In the genomic region with DNA sequence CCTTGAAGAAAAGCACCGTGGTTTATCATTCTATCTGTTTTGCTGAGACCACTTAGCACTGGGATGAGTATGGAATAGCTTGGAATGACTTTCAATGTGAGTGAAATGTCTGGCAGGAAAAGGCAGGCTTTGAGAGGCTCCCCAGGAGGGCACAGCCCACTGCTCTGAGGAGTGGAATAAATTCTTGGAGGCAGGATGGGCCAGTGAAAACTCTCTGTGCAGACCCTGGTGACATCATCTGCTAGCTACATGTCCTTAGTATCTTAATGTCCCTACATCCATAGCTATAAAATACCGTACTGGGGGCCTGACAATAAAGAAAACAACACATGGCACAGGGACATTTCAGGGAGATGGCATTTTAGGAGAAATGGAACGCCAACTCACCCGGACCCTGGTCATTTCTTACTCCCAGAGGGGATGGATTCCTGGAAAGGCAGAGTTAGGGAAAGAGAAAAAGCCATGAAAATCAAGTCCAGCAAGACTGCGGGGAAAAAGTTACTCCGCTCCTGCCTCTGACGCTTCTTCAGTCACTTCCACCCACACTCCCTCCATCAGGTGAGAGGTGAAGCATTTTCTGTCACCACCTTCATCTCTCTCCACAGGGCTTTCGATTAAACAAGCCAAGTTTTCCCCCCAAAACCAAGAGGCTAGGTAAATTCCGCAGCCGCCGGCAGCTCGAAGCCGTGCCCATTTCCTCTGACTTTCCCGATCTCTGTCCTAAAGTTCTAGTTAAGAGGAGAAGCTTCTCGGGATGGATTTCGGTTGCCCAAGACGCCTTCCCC, we compare ENCODE assay signal across 10 cellular contexts. TPM values are rescaled to one million over a fixed set of nuclear protein-coding genes. Genes with fewer than 3 reads are reported as not detected.
A peak's percentile ranks its signal among the peaks of the same experiment; 100 is the strongest.
DNase-seq lines count a peak whose midpoint lies in the region; ATAC-seq and TF ChIP-seq lines count a peak whose summit lies in the region.
"Had no signal": no experiment of that assay in that cellular context is flagged by ENCODE, and none has a peak within 500 bp of the region (broad histone marks: within the 10 kb centered on the region; RNA-seq: fewer than 3 reads in every experiment).

No MANE protein-coding gene starts in this region.

- no peak for ATAC-seq in activated CD8-positive, alpha-beta T cell treated with anti-CD3 and anti-CD28 coated beads for 36 hours
- ATAC-seq in activated CD8-positive, alpha-beta T cell treated with anti-CD3 and anti-CD28 coated beads, Interleukin-2, amount 10 ng/mL, durations not matched to agents 7 days and 5 days: no peak
- ATAC-seq in GM19324 (IDR thresholded peaks at IDR 0.05; ENCODE audit: low FRiP score, unreplicated experiment) (no peak), GM21360 (IDR thresholded peaks at IDR 0.05; ENCODE audit: unreplicated experiment) (no peak)

- no peaks in the 10 kb centered on the region for H3K27me3 ChIP-seq in suprapubic skin

- peak overlapping the region; percentile 68 for H3K4me3 ChIP-seq in suprapubic skin

- no peaks in the 10 kb centered on the region for H3K36me3 ChIP-seq in suprapubic skin

- H3K4me1 Mint-ChIP-seq in activated CD8-positive, alpha-beta T cell treated with anti-CD3 and anti-CD28 coated beads for 36 hours (ENCODE audit: low read depth): peaks cover 52% of the 10 kb centered on the region
- peaks cover 42% of the 10 kb centered on the region for H3K4me1 Mint-ChIP-seq in activated CD8-positive, alpha-beta T cell treated with anti-CD3 and anti-CD28 coated beads, Interleukin-2, amount 10 ng/mL, durations not matched to agents 7 days and 5 days (ENCODE audit: low read depth)

- intact Hi-C loops in activated CD8-positive, alpha-beta T cell treated with anti-CD3 and anti-CD28 coated beads for 36 hours (cut with micrococcal nuclease): loop anchor here (5.0 kb wide), 1 partner anchor 34 kb away; a partner anchor contains a TSS

- H3K4me3 Mint-ChIP-seq in activated CD8-positive, alpha-beta T cell treated with anti-CD3 and anti-CD28 coated beads for 36 hours: peak overlapping the region; percentile 58
- no peak overlapping the region for H3K4me3 Mint-ChIP-seq in activated CD8-positive, alpha-beta T cell treated with anti-CD3 and anti-CD28 coated beads, Interleukin-2, amount 10 ng/mL, durations not matched to agents 7 days and 5 days

- peaks cover 21% of the 10 kb centered on the region for H3K4me1 ChIP-seq in suprapubic skin
- H3K4me1 ChIP-seq: foreskin keratinocyte had no signal

- H3K27ac ChIP-seq in suprapubic skin: peak overlapping the region; percentile 61
- H3K27ac ChIP-seq: foreskin keratinocyte had no signal

- peaks cover 29% of the 10 kb centered on the region for H3K9me3 Mint-ChIP-seq in activated CD8-positive, alpha-beta T cell treated with anti-CD3 and anti-CD28 coated beads for 36 hours
- H3K9me3 Mint-ChIP-seq in activated CD8-positive, alpha-beta T cell treated with anti-CD3 and anti-CD28 coated beads, Interleukin-2, amount 10 ng/mL, durations not matched to agents 7 days and 5 days (ENCODE audit: insufficient read depth): peaks cover 38% of the 10 kb centered on the region

- H3K9me3 ChIP-seq in suprapubic skin: no peaks in the 10 kb centered on the region

- 36% methylated on average over 17 of the region's 17 CpGs for WGBS in suprapubic skin

- no peak for TF ChIP-seq CTCF in activated CD8-positive, alpha-beta T cell treated with anti-CD3 and anti-CD28 coated beads for 36 hours (IDR thresholded peaks at IDR 0.05)
- TF ChIP-seq CTCF in suprapubic skin (IDR thresholded peaks at IDR 0.05): no peak

- CTCF ChIA-PET in activated CD8-positive, alpha-beta T cell treated with anti-CD3 and anti-CD28 coated beads for 36 hours (lab: Charles Lee): interaction anchor here (0.6 to 1.3 kb wide), 4 partner anchors 15 to 116 kb away, joined by 3 to 5 read pairs (median 3); no protein-coding TSS in a partner anchor
- CTCF ChIA-PET in activated CD8-positive, alpha-beta T cell treated with anti-CD3 and anti-CD28 coated beads, Interleukin-2, amount 10 ng/mL, durations not matched to agents 7 days and 5 days (lab: Charles Lee): no interaction called here

- peaks cover 42% of the 10 kb centered on the region for H3K36me3 Mint-ChIP-seq in activated CD8-positive, alpha-beta T cell treated with anti-CD3 and anti-CD28 coated beads for 36 hours (ENCODE audit: low read depth)
- H3K36me3 Mint-ChIP-seq in activated CD8-positive, alpha-beta T cell treated with anti-CD3 and anti-CD28 coated beads, Interleukin-2, amount 10 ng/mL, durations not matched to agents 7 days and 5 days (ENCODE audit: low read depth): peaks cover 39% of the 10 kb centered on the region

- H3K27me3 Mint-ChIP-seq in activated CD8-positive, alpha-beta T cell treated with anti-CD3 and anti-CD28 coated beads for 36 hours: no peaks in the 10 kb centered on the region
- H3K27me3 Mint-ChIP-seq in activated CD8-positive, alpha-beta T cell treated with anti-CD3 and anti-CD28 coated beads, Interleukin-2, amount 10 ng/mL, durations not matched to agents 7 days and 5 days (ENCODE audit: low read depth): no peaks in the 10 kb centered on the region

- peak; percentile 23 for DNase-seq in activated CD8-positive, alpha-beta T cell treated with anti-CD3 and anti-CD28 coated beads for 36 hours
- no peak for DNase-seq in activated CD8-positive, alpha-beta T cell treated with anti-CD3 and anti-CD28 coated beads, Interleukin-2, amount 10 ng/mL, durations not matched to agents 7 days and 5 days
- DNase-seq in astrocyte of the hippocampus (ENCODE audit: low read depth, low spot score) (peak; percentile 28), left kidney (ENCODE audit: low read depth, low spot score) (peak; percentile 65), suprapubic skin (ENCODE audit: low spot score in 2 of 2) (no peak), GM03348 (ENCODE audit: low spot score) (no peak)
- DNase-seq: NCI-H1105 treated with DMSO at 0.1 percent for 48 hours had no signal

- POLR2A ChIA-PET in activated CD8-positive, alpha-beta T cell treated with anti-CD3 and anti-CD28 coated beads for 36 hours (lab: Charles Lee): interaction anchor here (0.6 to 1.6 kb wide), 8 partner anchors 12 to 74 kb away, joined by 3 to 8 read pairs (median 3); no protein-coding TSS in a partner anchor
- POLR2A ChIA-PET in activated CD8-positive, alpha-beta T cell treated with anti-CD3 and anti-CD28 coated beads, Interleukin-2, amount 10 ng/mL, durations not matched to agents 7 days and 5 days (lab: Charles Lee): no interaction called here

- H3K27ac Mint-ChIP-seq in activated CD8-positive, alpha-beta T cell treated with anti-CD3 and anti-CD28 coated beads for 36 hours: peak overlapping the region; percentile 61
- H3K27ac Mint-ChIP-seq in activated CD8-positive, alpha-beta T cell treated with anti-CD3 and anti-CD28 coated beads, Interleukin-2, amount 10 ng/mL, durations not matched to agents 7 days and 5 days: no peak overlapping the region

- no peak for TF ChIP-seq POLR2A in suprapubic skin (IDR thresholded peaks at IDR 0.05)

- TF ChIP-seq EP300 in suprapubic skin (IDR thresholded peaks at IDR 0.05): no peak

RNA-seq across cellular contexts. Expression of a gene that starts 1.0 kb away (rescaled TPM):
- 1 to 10 TPM in 1 of 2 experiments, under 1 TPM in 1; 0.56 to 1.3 TPM for total RNA-seq in activated CD8-positive, alpha-beta T cell treated with anti-CD3 and anti-CD28 coated beads for 36 hours
- 1 to 10 TPM in 1 of 2 experiments, under 1 TPM in 1; 0.52 to 1.1 TPM for total RNA-seq in activated CD8-positive, alpha-beta T cell treated with anti-CD3 and anti-CD28 coated beads, Interleukin-2, amount 10 ng/mL, durations not matched to agents 7 days and 5 days
- total RNA-seq in suprapubic skin: 1 to 10 TPM in 1 of 4 donors, under 1 TPM in 3; 0.30 to 1.2 (median 0.69) TPM

RNA-seq across cellular contexts. Expression of a gene that starts 32.8 kb away (rescaled TPM):
- total RNA-seq in activated CD8-positive, alpha-beta T cell treated with anti-CD3 and anti-CD28 coated beads for 36 hours: 1 to 10 TPM; 8.1 to 8.7 TPM
- 1 to 10 TPM; 4.7 to 4.8 TPM for total RNA-seq in activated CD8-positive, alpha-beta T cell treated with anti-CD3 and anti-CD28 coated beads, Interleukin-2, amount 10 ng/mL, durations not matched to agents 7 days and 5 days
- total RNA-seq in suprapubic skin: 1 to 10 TPM; 1.8 to 4.8 (median 2.1) TPM

Comparison
In these comparisons a context has a peak if more than half of its experiments do, and no peak if none do; other contexts are left out.
1. DNase-seq: peak in activated CD8-positive, alpha-beta T cell treated with anti-CD3 and anti-CD28 coated beads for 36 hours (single experiment), astrocyte of the hippocampus (single experiment) and left kidney (single experiment); none in activated CD8-positive, alpha-beta T cell treated with anti-CD3 and anti-CD28 coated beads, Interleukin-2, amount 10 ng/mL, durations not matched to agents 7 days and 5 days (single experiment), suprapubic skin (0 of 2) and GM03348 (single experiment).